ENCODE assay signal across 17 cellular contexts in genomic region chr2:5914831-5915611, GRCh38.
DNase-seq lines count a peak whose midpoint lies in the region; ATAC-seq, FAIRE-seq and TF ChIP-seq lines count a peak whose summit lies in the region.
"Had no signal": no experiment of that assay in that cellular context is flagged by ENCODE, and none has a peak within 500 bp of the region (broad histone marks: within the 10 kb centered on the region; RNA-seq: fewer than 3 reads in every experiment).

No MANE protein-coding gene starts in this region.

- peaks cover 28% of the 10 kb centered on the region for H3F3A ChIP-seq in neural progenitor cell (ENCODE audit: low read depth)

- no peak for DNase-seq in D721Med (ENCODE audit: insufficient read length, low spot score)
- peak; percentile 11 for DNase-seq in NCI-H82 treated with DMSO at 0.1 percent for 48 hours (lab: John Stamatoyannopoulos, UW; ENCODE audit: unreplicated experiment)
- peak; percentile 6 for DNase-seq in fibroblast of the conjunctiva (ENCODE audit: low read depth)
- DNase-seq in neural progenitor cell (ENCODE audit: low spot score), result peak; percentile 73
- no peak for DNase-seq in Calu3
- no peak for DNase-seq in ascending aorta (ENCODE audit: low spot score in 2 of 2)
- DNase-seq in activated CD4-positive, CD25-positive, alpha-beta regulatory T cell treated with anti-CD3 and anti-CD28 coated beads, Interleukin-2, amount 50 U/mL, for 72 hours, result no peak
- DNase-seq: activated gamma-delta T cell; CD8-positive, alpha-beta memory T cell; mammary epithelial cell; NCI-H526 treated with DMSO at 0.1 percent for 48 hours; stimulated activated CD4-positive, alpha-beta T cell treated with anti-CD3 and anti-CD28 coated beads, Interleukin-4, amount 100 ng/mL, for 4 hours; thyroid gland had no signal

- H3K9me3 ChIP-seq in neural progenitor cell (ENCODE audit: low read depth) (peaks cover 12% of the 10 kb centered on the region), ascending aorta (no peaks in the 10 kb centered on the region)
- H3K9me3 ChIP-seq: thyroid gland had no signal

- TF ChIP-seq CTCF in D721Med (IDR thresholded peaks at IDR 0.05; ENCODE audit: insufficient read depth, missing control alignments), result peak; percentile 9
- TF ChIP-seq CTCF in neural progenitor cell (IDR thresholded peaks at IDR 0.05), result peak; percentile 43
- no peak for TF ChIP-seq CTCF in Calu3 (IDR thresholded peaks at IDR 0.05; ENCODE audit: unreplicated experiment)
- no peak for TF ChIP-seq CTCF in ascending aorta (IDR thresholded peaks at IDR 0.05)

- H3K4me3 ChIP-seq in neural progenitor cell (no peak overlapping the region), ascending aorta (no peak overlapping the region)
- H3K4me3 ChIP-seq: thyroid gland had no signal

- no peak for FAIRE-seq in D721Med (lab: Jason Lieb, UNC)
- FAIRE-seq: HTR-8/SVneo had no signal

- H3K36me3 ChIP-seq in neural progenitor cell (peaks cover 7% of the 10 kb centered on the region), ascending aorta (no peaks in the 10 kb centered on the region)
- H3K36me3 ChIP-seq: thyroid gland had no signal

- H3K9me3 Mint-ChIP-seq in neural progenitor cell (peaks cover 29% of the 10 kb centered on the region), Calu3 (ENCODE audit: low read depth, unreplicated experiment) (peaks cover 18% of the 10 kb centered on the region)

- H3K36me3 Mint-ChIP-seq in neural progenitor cell, result peaks cover 4% of the 10 kb centered on the region
- H3K36me3 Mint-ChIP-seq in Calu3 (ENCODE audit: insufficient read depth, unreplicated experiment), result no peaks in the 10 kb centered on the region
- H3K36me3 Mint-ChIP-seq: CD8-positive, alpha-beta memory T cell had no signal

- H3K4me1 Mint-ChIP-seq in neural progenitor cell (peaks cover 21% of the 10 kb centered on the region), Calu3 (ENCODE audit: low read depth, unreplicated experiment) (no peaks in the 10 kb centered on the region)
- H3K4me1 Mint-ChIP-seq: CD8-positive, alpha-beta memory T cell had no signal

- H3K27me3 Mint-ChIP-seq in neural progenitor cell (ENCODE audit: insufficient read depth, low read depth) (peaks cover 4% of the 10 kb centered on the region), Calu3 (ENCODE audit: unreplicated experiment) (no peaks in the 10 kb centered on the region)
- H3K27me3 Mint-ChIP-seq: CD8-positive, alpha-beta memory T cell had no signal

- peak overlapping the region; percentile 26 for H3K27ac ChIP-seq in neural progenitor cell
- peak overlapping the region in 1 of 2 donors; percentile 55 for H3K27ac ChIP-seq in ascending aorta
- H3K27ac ChIP-seq: epithelial cell of prostate, thyroid gland, VCaP had no signal

- CTCF ChIA-PET in Calu3 (lab: Charles Lee), result no interaction called here

- no peaks in the 10 kb centered on the region for H3K79me2 ChIP-seq in neural progenitor cell (ENCODE audit: low read depth)

- H3K4me1 ChIP-seq in neural progenitor cell (peaks cover 21% of the 10 kb centered on the region), ascending aorta (no peaks in the 10 kb centered on the region)
- H3K4me1 ChIP-seq: thyroid gland had no signal

- H2AFZ ChIP-seq in neural progenitor cell (replicated peaks), result no peak overlapping the region

- no peak for ATAC-seq in HG02885 (IDR thresholded peaks at IDR 0.05; ENCODE audit: poor library complexity, unreplicated experiment)

- no peak overlapping the region for H3K9ac ChIP-seq in neural progenitor cell

- BruUV-seq in Calu3 (replicated peaks; lab: Mats Ljungman, UMichigan), result no TSS peak

- no peak overlapping the region for H3K4me2 ChIP-seq in neural progenitor cell

- H3K27me3 ChIP-seq in neural progenitor cell, result no peaks in the 10 kb centered on the region
- no peaks in the 10 kb centered on the region for H3K27me3 ChIP-seq in ascending aorta
- H3K27me3 ChIP-seq: thyroid gland had no signal

- H3K4me3 Mint-ChIP-seq in neural progenitor cell, result no peak overlapping the region
- no peak overlapping the region for H3K4me3 Mint-ChIP-seq in Calu3 (ENCODE audit: low read depth, unreplicated experiment)
- H3K4me3 Mint-ChIP-seq: CD8-positive, alpha-beta memory T cell had no signal

- H3K27ac Mint-ChIP-seq in neural progenitor cell (peak overlapping the region; percentile 55), Calu3 (ENCODE audit: unreplicated experiment) (no peak overlapping the region)
- H3K27ac Mint-ChIP-seq: CD8-positive, alpha-beta memory T cell had no signal

- H4K20me1 ChIP-seq in neural progenitor cell (ENCODE audit: low read depth), result no peaks in the 10 kb centered on the region

- intact Hi-C loops in Calu3 (cut with micrococcal nuclease; ENCODE audit: unreplicated experiment), result no loop called here
- intact Hi-C loops in ascending aorta (cut with DNase I), result no loop called here

Comparison
In these comparisons a context has a peak if more than half of its experiments do, and no peak if none do; other contexts are left out.
1. DNase-seq: peak in NCI-H82 treated with DMSO at 0.1 percent for 48 hours (single experiment), fibroblast of the conjunctiva (single experiment) and neural progenitor cell (single experiment); none in D721Med (single experiment), Calu3 (single experiment), ascending aorta (0 of 2) and activated CD4-positive, CD25-positive, alpha-beta regulatory T cell treated with anti-CD3 and anti-CD28 coated beads, Interleukin-2, amount 50 U/mL, for 72 hours (single experiment).
2. CTCF ChIP-seq: peak in D721Med (single experiment) and neural progenitor cell (single experiment); none in Calu3 (single experiment) and ascending aorta (0 of 3).